Comparison of ENCODE assay signal across 14 cellular contexts in genomic region chr6:81722503-81723223, GRCh38.
"Had no signal": no experiment of that assay in that cellular context is flagged by ENCODE, and none has a peak within 500 bp of the region (broad histone marks: within the 10 kb centered on the region; RNA-seq: fewer than 3 reads in every experiment).

No MANE protein-coding gene starts in this region.

- H3K27ac ChIP-seq: gastrocnemius medialis, heart right ventricle, left lung, lower lobe of right lung, sigmoid colon had no signal

- H3K4me3 ChIP-seq: gastrocnemius medialis, heart right ventricle, left lung, lower lobe of right lung, sigmoid colon, smooth muscle cell had no signal

- FAIRE-seq: colon, keratinocyte had no signal

- DNase-seq: dermis blood vessel endothelial cell; gastrocnemius medialis; heart right ventricle; hypothalamus; left lung; lower lobe of right lung; posterior cingulate gyrus; sigmoid colon; stimulated activated CD4-positive, alpha-beta T cell treated with anti-CD3 and anti-CD28 coated beads, Interleukin-2, amount 100 ng/mL, for 48 hours; stimulated activated naive CD4-positive, alpha-beta T cell treated with Interleukin-2 at 50 U/mL for 16 hours; trophoblast cell had no signal
